9 cellular contexts compared by ENCODE assay signal in genomic region chr3:39384665-39385000, GRCh38. TPM values are rescaled to one million over a fixed set of nuclear protein-coding genes. Genes with fewer than 3 reads are reported as not detected.
A peak's percentile ranks its signal among the peaks of the same experiment; 100 is the strongest.
DNase-seq lines count a peak whose midpoint lies in the region; ATAC-seq and TF ChIP-seq lines count a peak whose summit lies in the region.
"Had no signal": no experiment of that assay in that cellular context is flagged by ENCODE, and none has a peak within 500 bp of the region (broad histone marks: within the 10 kb centered on the region; RNA-seq: fewer than 3 reads in every experiment).

No MANE protein-coding gene starts in this region.

- CTCF ChIA-PET in AG04450 (lab: Charles Lee) = interaction anchor here (0.9 to 1.8 kb wide), 2 partner anchors 32 to 354 kb away, joined by 3 to 4 read pairs; no protein-coding TSS in a partner anchor

- peaks cover 34 to 70% (median 61%) of the 10 kb centered on the region in 4 donors for H3K4me1 Mint-ChIP-seq in naive thymus-derived CD8-positive, alpha-beta T cell
- H3K4me1 Mint-ChIP-seq in CD14-positive monocyte = peaks cover 36% of the 10 kb centered on the region

- H3K36me3 Mint-ChIP-seq in naive thymus-derived CD8-positive, alpha-beta T cell = peaks cover 0 to 12% (median 0%) of the 10 kb centered on the region in 3 donors
- H3K36me3 Mint-ChIP-seq in CD14-positive monocyte = peaks cover 9 to 10% of the 10 kb centered on the region in 2 donors

- H3K27me3 ChIP-seq in AG04450 (ENCODE audit: control insufficient read depth, insufficient read depth, low read length) = no peaks in the 10 kb centered on the region
- H3K27me3 ChIP-seq in colonic mucosa = no peaks in the 10 kb centered on the region

- H3K9me3 Mint-ChIP-seq in naive thymus-derived CD8-positive, alpha-beta T cell = no peaks in the 10 kb centered on the region
- no peaks in the 10 kb centered on the region for H3K9me3 Mint-ChIP-seq in CD14-positive monocyte

- H3K27ac ChIP-seq in AG04450 (ENCODE audit: low read depth, low read length) (no peak overlapping the region), colonic mucosa (peak overlapping the region; percentile 95)

- ATAC-seq in naive thymus-derived CD8-positive, alpha-beta T cell = no peak
- ATAC-seq in omental fat pad (ENCODE audit: low FRiP score) (no peak), GM19035 (IDR thresholded peaks at IDR 0.05; ENCODE audit: unreplicated experiment) (no peak)

- peaks cover 16% of the 10 kb centered on the region for H3K4me1 ChIP-seq in colonic mucosa

- H3K9ac ChIP-seq in colonic mucosa (ENCODE audit: low read depth in 2 of 2, low read length in 2 of 2) = peak overlapping the region in 1 of 2 donors; percentile 92

- H3K4me3 ChIP-seq in AG04450 (ENCODE audit: low read depth, low read length) (peak overlapping the region; percentile 59), colonic mucosa (peak overlapping the region; percentile 85)
- H3K4me3 ChIP-seq in Jurkat, Clone E6-1 (ENCODE audit: low read length) = peak overlapping the region; percentile 72

- no peaks in the 10 kb centered on the region for H3K36me3 ChIP-seq in colonic mucosa

- no peak for DNase-seq in AG04450 (ENCODE audit: low read depth, low spot score)
- no peak for DNase-seq in Jurkat, Clone E6-1 (ENCODE audit: low read depth, low spot score)
- no peak for DNase-seq in colonic mucosa
- DNase-seq in naive thymus-derived CD8-positive, alpha-beta T cell = no peak
- DNase-seq in omental fat pad (ENCODE audit: low spot score) = no peak
- DNase-seq in CD14-positive monocyte (ENCODE audit: low spot score) = no peak
- no peak for DNase-seq in DMS153 treated with DMSO at 0.1 percent for 48 hours (lab: John Stamatoyannopoulos, UW; ENCODE audit: unreplicated experiment)

- TF ChIP-seq CTCF in AG04450 (IDR thresholded peaks at IDR 0.05; ENCODE audit: low read depth, low read length) (no peak), colonic mucosa (IDR thresholded peaks at IDR 0.05) (no peak), omental fat pad (IDR thresholded peaks at IDR 0.05) (no peak), CD14-positive monocyte (IDR thresholded peaks at IDR 0.05) (no peak)

- no peaks in the 10 kb centered on the region for H3K27me3 Mint-ChIP-seq in naive thymus-derived CD8-positive, alpha-beta T cell
- peaks cover 0 to 3% (median 0%) of the 10 kb centered on the region in 3 donors for H3K27me3 Mint-ChIP-seq in CD14-positive monocyte (ENCODE audit: low read depth in 3 of 3)

- peak overlapping the region; percentile 96 to 100 (median 99) for H3K4me3 Mint-ChIP-seq in naive thymus-derived CD8-positive, alpha-beta T cell
- peak overlapping the region in 1 of 2 donors; percentile 97 for H3K4me3 Mint-ChIP-seq in CD14-positive monocyte

- POLR2A ChIA-PET in AG04450 (lab: Yijun Ruan, JAX) = interaction anchor here (1.5 kb wide), 1 partner anchor 22 kb away, joined by 12 read pairs; the partner anchor contains the start of gene RPSA
- POLR2A ChIA-PET in naive thymus-derived CD8-positive, alpha-beta T cell (lab: Charles Lee) = interaction anchor here (0.7 to 7.0 kb wide), 4 partner anchors 22 to 334 kb away, joined by 3 to 67 read pairs (median 3); partner anchors contain the start of gene RPSA

- H3K9me3 ChIP-seq in AG04450 (ENCODE audit: control insufficient read depth, insufficient read depth, low read length) (peaks cover 6% of the 10 kb centered on the region; the same call in 1 of the 2 replicates), colonic mucosa (no peaks in the 10 kb centered on the region)

- H3K27ac Mint-ChIP-seq in naive thymus-derived CD8-positive, alpha-beta T cell = peak overlapping the region; percentile 47 to 100 (median 99)
- peak overlapping the region in 2 of 7 donors; percentile 41 to 49 for H3K27ac Mint-ChIP-seq in CD14-positive monocyte

- intact Hi-C loops in colonic mucosa (cut with DNase I) = loop anchor here (10.0 kb wide), 1 partner anchor 260 kb away; no protein-coding TSS in a partner anchor
- intact Hi-C loops in CD14-positive monocyte (cut with micrococcal nuclease) = no loop called here

RNA-seq across cellular contexts. Expression of gene SLC25A38, which starts 1.5 kb away (rescaled TPM):
- polyA plus RNA-seq in AG04450 (2011; rRNA removed) = 33.1 and 34.7 TPM in 2 replicates
- polyA minus RNA-seq in AG04450 (2011; rRNA and poly(A)+ RNA removed) = 27.2 and 30.8 TPM in 2 replicates
- 30.0 TPM for polyA plus RNA-seq in Jurkat, Clone E6-1 (2012; ENCODE audit: insufficient read depth, insufficient read length)
- 10 to 100 TPM; 41.7 to 45.5 TPM for total RNA-seq in colonic mucosa
- 10 to 100 TPM; 51.7 to 52.2 TPM for total RNA-seq in naive thymus-derived CD8-positive, alpha-beta T cell
- 10 to 100 TPM; 34.2 to 53.4 (median 43.2) TPM for polyA plus RNA-seq in naive thymus-derived CD8-positive, alpha-beta T cell
- total RNA-seq in omental fat pad = 10 to 100 TPM; 18.8 to 25.7 (median 22.8) TPM
- 1 to 10 TPM; 5.7 to 7.5 TPM for polyA plus RNA-seq in CD14-positive monocyte

RNA-seq across cellular contexts. Expression of gene RPSA, which starts 21.9 kb away (rescaled TPM):
- polyA plus RNA-seq in AG04450 (2011; rRNA removed) (3,266 and 3,502 TPM in 2 replicates), CD14-positive monocyte (100 to 1,000 TPM; 172 to 219 TPM)
- polyA minus RNA-seq in AG04450 (2011; rRNA and poly(A)+ RNA removed) = 900 and 1,062 TPM in 2 replicates
- polyA plus RNA-seq in Jurkat, Clone E6-1 (2012; ENCODE audit: insufficient read depth, insufficient read length) = 2,053 TPM
- total RNA-seq in colonic mucosa (1,000 to 10,000 TPM in 1 of 2 donors, 100 to 1,000 TPM in 1; 896 to 1,381 TPM), omental fat pad (1,000 to 10,000 TPM in 2 of 4 donors, 100 to 1,000 TPM in 2; 890 to 1,192 (median 1,008) TPM)
- total RNA-seq in naive thymus-derived CD8-positive, alpha-beta T cell = 1,000 to 10,000 TPM; 1,560 to 1,579 TPM
- polyA plus RNA-seq in naive thymus-derived CD8-positive, alpha-beta T cell = 1,000 to 10,000 TPM; 1,242 to 1,388 (median 1,323) TPM

RNA-seq across cellular contexts. Expression of gene CCR8, which starts 55.1 kb away (rescaled TPM):
- polyA plus RNA-seq in AG04450 (2011; rRNA removed) (not detected in 2 replicates), CD14-positive monocyte (not detected)
- polyA minus RNA-seq in AG04450 (2011; rRNA and poly(A)+ RNA removed) = not detected in 2 replicates
- 1.5 TPM for polyA plus RNA-seq in Jurkat, Clone E6-1 (2012; ENCODE audit: insufficient read depth, insufficient read length)
- total RNA-seq in colonic mucosa (under 1 TPM; 0.29 to 0.47 TPM), omental fat pad (not detected)
- not detected for total RNA-seq in naive thymus-derived CD8-positive, alpha-beta T cell
- polyA plus RNA-seq in naive thymus-derived CD8-positive, alpha-beta T cell = under 1 TPM in 1 of 3 donors, not detected in 2; 0.24 TPM
- total RNA-seq: HT1080 had no signal
